Comparison of ENCODE assay signal across 17 cellular contexts in genomic region chr15:74882528-74882927, GRCh38. TPM values are rescaled to one million over a fixed set of nuclear protein-coding genes. Genes with fewer than 3 reads are reported as not detected.
DNase-seq lines count a peak whose midpoint lies in the region; ATAC-seq and TF ChIP-seq lines count a peak whose summit lies in the region.
"Had no signal": no experiment of that assay in that cellular context is flagged by ENCODE, and none has a peak within 500 bp of the region (broad histone marks: within the 10 kb centered on the region; RNA-seq: fewer than 3 reads in every experiment).

No MANE protein-coding gene starts in this region.

- no peaks in the 10 kb centered on the region for H3K36me3 ChIP-seq in lung (ENCODE audit: control insufficient read depth in 2 of 2, insufficient read depth in 2 of 2, low read length in 2 of 2)

- no peak for ATAC-seq in activated naive CD8-positive, alpha-beta T cell treated with anti-CD3 and anti-CD28 coated beads, Interleukin-2, amount 50 U/mL, for 24 hours
- no peak for ATAC-seq in T-helper 17 cell
- no peak for ATAC-seq in lung (ENCODE audit: insufficient read depth, low FRiP score)
- no peak for ATAC-seq in stimulated activated naive B cell treated with anti-CD40 and anti-IgM and Interleukin-4, amounts not matched to agents 10 μg/mL and 1 μg/mL and 100 μg/mL, for 72 hours (replicated peaks)
- no peak for ATAC-seq in natural killer cell treated with Interleukin-12 subunit alpha and Interleukin-12 subunit beta and Interleukin-15 and Interleukin-18, amount 100 ng/mL, for 72 hours
- no peak for ATAC-seq in HG03175 (IDR thresholded peaks at IDR 0.05; ENCODE audit: unreplicated experiment)

- DNase-seq in activated naive CD8-positive, alpha-beta T cell treated with anti-CD3 and anti-CD28 coated beads for 36 hours, result no peak
- DNase-seq in activated naive CD8-positive, alpha-beta T cell treated with anti-CD3 and anti-CD28 coated beads, Interleukin-2, amount 50 U/mL, for 24 hours, result no peak
- no peak for DNase-seq in T-helper 17 cell
- no peak for DNase-seq in lung (ENCODE audit: low spot score)
- no peak for DNase-seq in stimulated activated naive B cell treated with anti-CD40 and anti-IgM and Interleukin-4, amounts not matched to agents 10 μg/mL and 1 μg/mL and 100 μg/mL, for 72 hours
- no peak for DNase-seq in natural killer cell treated with Interleukin-12 subunit alpha and Interleukin-12 subunit beta and Interleukin-15 and Interleukin-18, amount 100 ng/mL, for 72 hours (ENCODE audit: low spot score)
- DNase-seq in glomerular visceral epithelial cell (ENCODE audit: extremely low spot score), result no peak
- DNase-seq: 8988T; AML-193; CD4-positive, CD25-positive, alpha-beta regulatory T cell; DMS 273 treated with DMSO at 0.1 percent for 48 hours; DMS79 treated with DMSO at 0.1 percent for 48 hours; EL; GOT3; HCEC 1CT had no signal

- no peaks in the 10 kb centered on the region for H3K36me3 Mint-ChIP-seq in activated naive CD8-positive, alpha-beta T cell treated with anti-CD3 and anti-CD28 coated beads for 36 hours
- H3K36me3 Mint-ChIP-seq in activated naive CD8-positive, alpha-beta T cell treated with anti-CD3 and anti-CD28 coated beads, Interleukin-2, amount 50 U/mL, for 24 hours (ENCODE audit: low read depth), result no peaks in the 10 kb centered on the region
- H3K36me3 Mint-ChIP-seq in T-helper 17 cell (ENCODE audit: low read depth), result no peaks in the 10 kb centered on the region
- no peaks in the 10 kb centered on the region for H3K36me3 Mint-ChIP-seq in stimulated activated naive B cell treated with anti-CD40 and anti-IgM and Interleukin-4, amounts not matched to agents 10 μg/mL and 1 μg/mL and 100 μg/mL, for 72 hours
- no peaks in the 10 kb centered on the region for H3K36me3 Mint-ChIP-seq in natural killer cell treated with Interleukin-12 subunit alpha and Interleukin-12 subunit beta and Interleukin-15 and Interleukin-18, amount 100 ng/mL, for 72 hours
- H3K36me3 Mint-ChIP-seq: CD4-positive, CD25-positive, alpha-beta regulatory T cell had no signal

- H3K9me3 ChIP-seq in T-helper 17 cell (ENCODE audit: control insufficient read depth, low read length, poor library complexity, severe bottlenecking), result no peaks in the 10 kb centered on the region
- H3K9me3 ChIP-seq in lung (ENCODE audit: control insufficient read depth in 2 of 2, insufficient read depth in 1 of 2, low read length in 1 of 2), result peaks cover 0 to 5% of the 10 kb centered on the region in 2 donors

- no peaks in the 10 kb centered on the region for H3K27me3 ChIP-seq in lung (ENCODE audit: control insufficient read depth, insufficient read depth)
- H3K27me3 ChIP-seq: BLaER1 treated with 17β-estradiol and CSF1 and Interleukin-3, amounts not matched to agents 10 nM and 100 nM had no signal

- no peak for TF ChIP-seq CTCF in lung (IDR thresholded peaks at IDR 0.05; ENCODE audit: control extremely low read depth, extremely low read depth)

- peak overlapping the region; percentile 5 for H3K4me3 ChIP-seq in lung
- H3K4me3 ChIP-seq: BLaER1 treated with 17β-estradiol and CSF1 and Interleukin-3, amounts not matched to agents 10 nM and 100 nM had no signal

- H3K27ac Mint-ChIP-seq in activated naive CD8-positive, alpha-beta T cell treated with anti-CD3 and anti-CD28 coated beads for 36 hours, result peak overlapping the region; percentile 65
- no peak overlapping the region for H3K27ac Mint-ChIP-seq in activated naive CD8-positive, alpha-beta T cell treated with anti-CD3 and anti-CD28 coated beads, Interleukin-2, amount 50 U/mL, for 24 hours
- H3K27ac Mint-ChIP-seq in T-helper 17 cell, result no peak overlapping the region
- peak overlapping the region; percentile 38 for H3K27ac Mint-ChIP-seq in stimulated activated naive B cell treated with anti-CD40 and anti-IgM and Interleukin-4, amounts not matched to agents 10 μg/mL and 1 μg/mL and 100 μg/mL, for 72 hours
- H3K27ac Mint-ChIP-seq in natural killer cell treated with Interleukin-12 subunit alpha and Interleukin-12 subunit beta and Interleukin-15 and Interleukin-18, amount 100 ng/mL, for 72 hours, result no peak overlapping the region

- WGBS in lung, 2 donors, result 95 to 98% methylated on average over 6 of the region's 6 CpGs

- peaks cover 3% of the 10 kb centered on the region for H3K4me1 Mint-ChIP-seq in activated naive CD8-positive, alpha-beta T cell treated with anti-CD3 and anti-CD28 coated beads for 36 hours
- peaks cover 2% of the 10 kb centered on the region for H3K4me1 Mint-ChIP-seq in activated naive CD8-positive, alpha-beta T cell treated with anti-CD3 and anti-CD28 coated beads, Interleukin-2, amount 50 U/mL, for 24 hours
- H3K4me1 Mint-ChIP-seq in T-helper 17 cell, result peaks cover 8% of the 10 kb centered on the region
- H3K4me1 Mint-ChIP-seq in stimulated activated naive B cell treated with anti-CD40 and anti-IgM and Interleukin-4, amounts not matched to agents 10 μg/mL and 1 μg/mL and 100 μg/mL, for 72 hours, result peaks cover 0 to 2% of the 10 kb centered on the region in 2 donors
- no peaks in the 10 kb centered on the region for H3K4me1 Mint-ChIP-seq in natural killer cell treated with Interleukin-12 subunit alpha and Interleukin-12 subunit beta and Interleukin-15 and Interleukin-18, amount 100 ng/mL, for 72 hours (ENCODE audit: low read depth in 2 of 2)

- H3K9me3 Mint-ChIP-seq in activated naive CD8-positive, alpha-beta T cell treated with anti-CD3 and anti-CD28 coated beads for 36 hours, result no peaks in the 10 kb centered on the region
- H3K9me3 Mint-ChIP-seq in activated naive CD8-positive, alpha-beta T cell treated with anti-CD3 and anti-CD28 coated beads, Interleukin-2, amount 50 U/mL, for 24 hours, result no peaks in the 10 kb centered on the region
- H3K9me3 Mint-ChIP-seq in stimulated activated naive B cell treated with anti-CD40 and anti-IgM and Interleukin-4, amounts not matched to agents 10 μg/mL and 1 μg/mL and 100 μg/mL, for 72 hours, result peaks cover 0 to 4% of the 10 kb centered on the region in 2 donors
- no peaks in the 10 kb centered on the region for H3K9me3 Mint-ChIP-seq in natural killer cell treated with Interleukin-12 subunit alpha and Interleukin-12 subunit beta and Interleukin-15 and Interleukin-18, amount 100 ng/mL, for 72 hours

- H3K27me3 Mint-ChIP-seq in activated naive CD8-positive, alpha-beta T cell treated with anti-CD3 and anti-CD28 coated beads for 36 hours, result no peaks in the 10 kb centered on the region
- no peaks in the 10 kb centered on the region for H3K27me3 Mint-ChIP-seq in activated naive CD8-positive, alpha-beta T cell treated with anti-CD3 and anti-CD28 coated beads, Interleukin-2, amount 50 U/mL, for 24 hours
- no peaks in the 10 kb centered on the region for H3K27me3 Mint-ChIP-seq in T-helper 17 cell
- H3K27me3 Mint-ChIP-seq in stimulated activated naive B cell treated with anti-CD40 and anti-IgM and Interleukin-4, amounts not matched to agents 10 μg/mL and 1 μg/mL and 100 μg/mL, for 72 hours, result peaks cover 0 to 5% of the 10 kb centered on the region in 2 donors
- H3K27me3 Mint-ChIP-seq in natural killer cell treated with Interleukin-12 subunit alpha and Interleukin-12 subunit beta and Interleukin-15 and Interleukin-18, amount 100 ng/mL, for 72 hours, result no peaks in the 10 kb centered on the region
- H3K27me3 Mint-ChIP-seq: CD4-positive, CD25-positive, alpha-beta regulatory T cell had no signal

- H3K4me1 ChIP-seq in lung (ENCODE audit: control insufficient read depth in 2 of 2, insufficient read depth in 2 of 2, low read length in 2 of 2), result no peaks in the 10 kb centered on the region

- no peak overlapping the region for H3K4me3 Mint-ChIP-seq in activated naive CD8-positive, alpha-beta T cell treated with anti-CD3 and anti-CD28 coated beads for 36 hours
- no peak overlapping the region for H3K4me3 Mint-ChIP-seq in activated naive CD8-positive, alpha-beta T cell treated with anti-CD3 and anti-CD28 coated beads, Interleukin-2, amount 50 U/mL, for 24 hours
- H3K4me3 Mint-ChIP-seq in T-helper 17 cell, result peak overlapping the region; percentile 49
- no peak overlapping the region for H3K4me3 Mint-ChIP-seq in stimulated activated naive B cell treated with anti-CD40 and anti-IgM and Interleukin-4, amounts not matched to agents 10 μg/mL and 1 μg/mL and 100 μg/mL, for 72 hours
- no peak overlapping the region for H3K4me3 Mint-ChIP-seq in natural killer cell treated with Interleukin-12 subunit alpha and Interleukin-12 subunit beta and Interleukin-15 and Interleukin-18, amount 100 ng/mL, for 72 hours

- no peak overlapping the region for H3K27ac ChIP-seq in lung (ENCODE audit: low read depth in 1 of 2, low read length in 1 of 2)

RNA-seq across cellular contexts. Expression of gene MPI, which starts 7.3 kb away (rescaled TPM):
- 10 to 100 TPM; 71.4 to 73.2 TPM for total RNA-seq in activated naive CD8-positive, alpha-beta T cell treated with anti-CD3 and anti-CD28 coated beads for 36 hours
- 10 to 100 TPM; 25.4 to 38.2 TPM for total RNA-seq in T-helper 17 cell
- 10 to 100 TPM; 28.5 to 42.4 TPM for total RNA-seq in lung
- polyA plus RNA-seq in lung, result 10 to 100 TPM; 13.7 to 31.7 TPM
- 10 to 100 TPM; 43.6 to 46.8 TPM for total RNA-seq in natural killer cell treated with Interleukin-12 subunit alpha and Interleukin-12 subunit beta and Interleukin-15 and Interleukin-18, amount 100 ng/mL, for 72 hours

RNA-seq across cellular contexts. Expression of gene SCAMP2, which starts 9.4 kb away (rescaled TPM):
- 10 to 100 TPM; 57.5 to 59.6 TPM for total RNA-seq in activated naive CD8-positive, alpha-beta T cell treated with anti-CD3 and anti-CD28 coated beads for 36 hours
- total RNA-seq in T-helper 17 cell, result 10 to 100 TPM; 84.1 to 86.8 TPM
- 100 to 1,000 TPM in 1 of 2 donors, 10 to 100 TPM in 1; 51.2 to 122 TPM for total RNA-seq in lung
- polyA plus RNA-seq in lung, result 100 to 1,000 TPM in 1 of 2 donors, 10 to 100 TPM in 1; 62.7 to 103 TPM
- total RNA-seq in natural killer cell treated with Interleukin-12 subunit alpha and Interleukin-12 subunit beta and Interleukin-15 and Interleukin-18, amount 100 ng/mL, for 72 hours, result 100 to 1,000 TPM; 109 to 111 TPM

RNA-seq across cellular contexts. Expression of gene FAM219B, which starts 24.1 kb away (rescaled TPM):
- 10 to 100 TPM; 31.5 to 37.6 TPM for total RNA-seq in activated naive CD8-positive, alpha-beta T cell treated with anti-CD3 and anti-CD28 coated beads for 36 hours
- total RNA-seq in T-helper 17 cell, result 10 to 100 TPM; 47.8 to 65.7 TPM
- total RNA-seq in lung, result 10 to 100 TPM; 49.7 to 88.4 TPM
- 10 to 100 TPM; 32.4 to 35.3 TPM for polyA plus RNA-seq in lung
- total RNA-seq in natural killer cell treated with Interleukin-12 subunit alpha and Interleukin-12 subunit beta and Interleukin-15 and Interleukin-18, amount 100 ng/mL, for 72 hours, result 10 to 100 TPM; 49.6 to 74.3 TPM

RNA-seq across cellular contexts. Expression of gene ULK3, which starts 39.6 kb away (rescaled TPM):
- total RNA-seq in activated naive CD8-positive, alpha-beta T cell treated with anti-CD3 and anti-CD28 coated beads for 36 hours, result 10 to 100 TPM; 41.1 to 49.9 TPM
- 10 to 100 TPM; 44.6 to 49.0 TPM for total RNA-seq in T-helper 17 cell
- total RNA-seq in lung, result 10 to 100 TPM; 20.6 to 46.8 TPM
- polyA plus RNA-seq in lung, result 10 to 100 TPM; 30.6 to 54.5 TPM
- 10 to 100 TPM; 39.1 to 74.7 TPM for total RNA-seq in natural killer cell treated with Interleukin-12 subunit alpha and Interleukin-12 subunit beta and Interleukin-15 and Interleukin-18, amount 100 ng/mL, for 72 hours

RNA-seq across cellular contexts. Expression of gene COX5A, which starts 55.3 kb away (rescaled TPM):
- total RNA-seq in activated naive CD8-positive, alpha-beta T cell treated with anti-CD3 and anti-CD28 coated beads for 36 hours, result 100 to 1,000 TPM; 352 to 363 TPM
- 10 to 100 TPM; 56.1 to 72.9 TPM for total RNA-seq in T-helper 17 cell
- 100 to 1,000 TPM in 1 of 2 donors, 10 to 100 TPM in 1; 70.7 to 163 TPM for total RNA-seq in lung
- 100 to 1,000 TPM; 233 to 301 TPM for polyA plus RNA-seq in lung
- 100 to 1,000 TPM; 221 to 229 TPM for total RNA-seq in natural killer cell treated with Interleukin-12 subunit alpha and Interleukin-12 subunit beta and Interleukin-15 and Interleukin-18, amount 100 ng/mL, for 72 hours

Comparison
In these comparisons a context has a peak if more than half of its experiments do, and no peak if none do; other contexts are left out.
1. H3K27ac Mint-ChIP-seq: peak in activated naive CD8-positive, alpha-beta T cell treated with anti-CD3 and anti-CD28 coated beads for 36 hours (single experiment) and stimulated activated naive B cell treated with anti-CD40 and anti-IgM and Interleukin-4, amounts not matched to agents 10 μg/mL and 1 μg/mL and 100 μg/mL, for 72 hours (single experiment); none in activated naive CD8-positive, alpha-beta T cell treated with anti-CD3 and anti-CD28 coated beads, Interleukin-2, amount 50 U/mL, for 24 hours (single experiment), T-helper 17 cell (single experiment) and natural killer cell treated with Interleukin-12 subunit alpha and Interleukin-12 subunit beta and Interleukin-15 and Interleukin-18, amount 100 ng/mL, for 72 hours (0 of 2).